Comparison of ENCODE assay signal across 9 cellular contexts in the genomic region with DNA sequence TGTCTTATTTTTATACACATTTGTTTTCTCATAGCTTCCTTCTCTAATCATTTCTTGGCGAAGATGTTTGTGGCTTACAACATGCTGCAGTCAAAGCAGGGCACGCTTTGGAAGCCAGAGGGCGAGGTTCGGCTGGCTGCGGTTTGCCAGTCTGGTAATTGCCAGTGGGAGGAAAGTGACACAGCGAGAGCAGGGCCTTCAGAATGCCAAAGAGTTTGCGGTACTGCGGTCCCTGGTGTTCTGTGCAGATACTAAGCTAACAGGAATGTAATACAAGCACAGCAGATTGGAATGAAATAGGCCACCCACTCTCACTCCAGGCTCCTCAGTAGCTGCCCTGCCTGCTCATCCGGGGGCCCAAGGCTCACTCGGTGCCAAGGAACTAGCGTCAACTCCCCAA. TPM values are rescaled to one million over a fixed set of nuclear protein-coding genes. Genes with fewer than 3 reads are reported as not detected.
DNase-seq lines count a peak whose midpoint lies in the region; FAIRE-seq and TF ChIP-seq lines count a peak whose summit lies in the region.
"Had no signal": no experiment of that assay in that cellular context is flagged by ENCODE, and none has a peak within 500 bp of the region (broad histone marks: within the 10 kb centered on the region; RNA-seq: fewer than 3 reads in every experiment).

No MANE protein-coding gene starts in this region.

- intact Hi-C loops in dorsolateral prefrontal cortex (cut with DNase I), result no loop called here

- H3K27me3 ChIP-seq in dorsolateral prefrontal cortex, result no peaks in the 10 kb centered on the region

- H3K27ac ChIP-seq in dorsolateral prefrontal cortex, result peak overlapping the region in 44 of 59 donors; percentile 3 to 80 (median 56)

- peak; percentile 48 for TF ChIP-seq CTCF in AG09309 (IDR thresholded peaks at IDR 0.05; ENCODE audit: control insufficient read depth, insufficient read depth, low read depth, low read length, missing control alignments)
- TF ChIP-seq CTCF in NB4 (IDR thresholded peaks at IDR 0.05; ENCODE audit: low read depth, low read length), result peak; percentile 5
- TF ChIP-seq CTCF in dorsolateral prefrontal cortex (IDR thresholded peaks at IDR 0.05 in 54 of 56, conservative IDR thresholded peaks at IDR 0.05 in 2 of 56; ENCODE audit: low read depth in 1 of 56, partially characterized antibody in 56 of 56), result peak in 34 of 56 donors; percentile 6 to 47 (median 29)
- TF ChIP-seq CTCF in mesothelial cell of epicardium (IDR thresholded peaks at IDR 0.05; ENCODE audit: unreplicated experiment), result no peak

- TF ChIP-seq POLR2A in NB4 (IDR thresholded peaks at IDR 0.05; ENCODE audit: extremely low read depth, insufficient read length) (no peak), GM12891 (IDR thresholded peaks at IDR 0.05; ENCODE audit: low read depth, low read length) (no peak)

- H3K27ac Mint-ChIP-seq in mesothelial cell of epicardium, result peak overlapping the region; percentile 54

- H3K4me3 Mint-ChIP-seq in mesothelial cell of epicardium, result no peak overlapping the region

- H3K36me3 Mint-ChIP-seq in mesothelial cell of epicardium, result no peaks in the 10 kb centered on the region

- no peak overlapping the region for H3K4me3 ChIP-seq in AG09309 (ENCODE audit: control insufficient read depth, low read depth, low read length)
- H3K4me3 ChIP-seq in NB4 (ENCODE audit: low read depth, low read length), result no peak overlapping the region
- H3K4me3 ChIP-seq in dorsolateral prefrontal cortex, result no peak overlapping the region

- H3K27me3 Mint-ChIP-seq in mesothelial cell of epicardium (ENCODE audit: low read depth), result no peaks in the 10 kb centered on the region

- DNase-seq in AG09309 (ENCODE audit: low read depth), result peak; percentile 99
- peak; percentile 31 for DNase-seq in NB4 (ENCODE audit: low read depth)
- DNase-seq in dorsolateral prefrontal cortex, result peak; percentile 11 to 70 (median 50)
- no peak for DNase-seq in mesothelial cell of epicardium (ENCODE audit: low spot score in 2 of 2, unreplicated experiment in 2 of 2)
- DNase-seq in KG1 (lab: John Stamatoyannopoulos, UW), result no peak
- no peak for DNase-seq in cerebellum (ENCODE audit: low spot score)
- DNase-seq in GM12891 (ENCODE audit: insufficient read length, low spot score), result no peak
- DNase-seq in NCI-H2171 (lab: John Stamatoyannopoulos, UW), result no peak

- peaks cover 22% of the 10 kb centered on the region for H3K4me1 Mint-ChIP-seq in mesothelial cell of epicardium

- H3K9me3 Mint-ChIP-seq in mesothelial cell of epicardium, result no peaks in the 10 kb centered on the region

- no peak for FAIRE-seq in GM12891 (lab: Jason Lieb, UNC)
- FAIRE-seq: G401.6 had no signal

TF ChIP-seq in GM12891, 5 proteins besides CTCF, POLR2A, EP300 and RAD21:
- TF ChIP-seq POU2F2 (IDR thresholded peaks at IDR 0.05; ENCODE audit: low read depth, low read length) (no peak), POLR2AphosphoS5 (IDR thresholded peaks at IDR 0.05; ENCODE audit: low read depth, low read length) (no peak), SPI1 (IDR thresholded peaks at IDR 0.05; ENCODE audit: low read depth, low read length) (no peak), TAF1 (IDR thresholded peaks at IDR 0.05; ENCODE audit: low read depth, low read length) (no peak), PAX5 (IDR thresholded peaks at IDR 0.05; ENCODE audit: insufficient read depth, low read length, severe bottlenecking) (no peak)

RNA-seq across cellular contexts. Expression of a gene that starts 58.7 kb away (rescaled TPM):
- total RNA-seq in dorsolateral prefrontal cortex, result 1 to 10 TPM in 9 of 120 experiments, under 1 TPM in 64, not detected in 47; 0.14 to 2.7 (median 0.36) TPM
- total RNA-seq in mesothelial cell of epicardium, result 0.11 to 0.24 TPM (median 0.13 TPM) in 3 replicates
- total RNA-seq in cerebellum, result 0.27 TPM
- 0.08 TPM for polyA plus RNA-seq in GM12891 (2012; ENCODE audit: low read depth, missing spikeins)

Comparison
In these comparisons a context has a peak if more than half of its experiments do, and no peak if none do; other contexts are left out.
1. DNase-seq: peak in AG09309 (single experiment), NB4 (single experiment) and dorsolateral prefrontal cortex (10 of 10); none in mesothelial cell of epicardium (0 of 2), KG1 (single experiment), cerebellum (single experiment), GM12891 (single experiment) and NCI-H2171 (single experiment).